12 cellular contexts compared by ENCODE assay signal in the genomic region with DNA sequence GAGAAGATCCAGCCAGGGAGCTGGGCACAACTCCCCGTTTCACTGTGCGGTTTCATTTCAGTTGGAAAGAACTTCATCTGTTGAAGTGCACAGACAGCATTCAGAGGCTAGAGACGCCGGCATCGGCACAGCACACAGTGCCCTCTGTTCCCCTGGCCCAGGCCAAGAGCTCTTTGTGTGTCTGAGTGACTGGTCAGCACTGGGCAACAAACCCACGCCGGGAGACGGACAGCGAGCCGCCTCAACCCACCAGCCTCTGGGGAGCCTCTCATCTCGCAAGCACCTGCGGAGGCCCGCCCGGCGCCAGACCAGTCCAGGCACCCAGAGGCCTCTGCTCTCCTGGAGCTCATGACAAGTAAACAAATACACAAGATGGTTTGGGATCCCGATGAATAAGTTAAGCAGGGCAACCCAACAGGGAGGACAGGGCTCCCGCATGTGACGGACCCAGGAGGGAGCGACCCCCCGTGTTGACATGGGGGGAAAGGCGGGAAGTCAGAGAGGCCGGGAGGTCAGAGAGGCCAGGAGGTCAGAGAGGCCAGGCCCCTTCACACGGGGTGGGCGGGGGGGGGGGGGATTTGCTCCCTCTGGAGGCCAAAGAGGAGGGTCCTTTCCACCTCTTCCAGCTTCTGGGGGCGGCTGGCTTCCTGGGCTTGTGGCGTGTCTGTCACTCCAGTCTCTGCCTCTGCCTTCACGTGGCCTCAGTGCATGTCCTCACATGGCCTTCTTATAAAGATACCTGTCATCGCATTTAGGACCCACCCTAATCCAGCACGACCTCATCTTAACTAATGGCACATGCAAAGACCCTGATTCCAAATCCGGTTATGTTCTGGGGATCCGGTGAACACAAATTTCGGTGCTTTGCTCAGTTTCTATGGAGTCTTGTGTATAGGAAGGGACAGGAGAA. TPM values are rescaled to one million over a fixed set of nuclear protein-coding genes. Genes with fewer than 3 reads are reported as not detected.
A peak's percentile ranks its signal among the peaks of the same experiment; 100 is the strongest.
DNase-seq lines count a peak whose midpoint lies in the region; ATAC-seq, FAIRE-seq and TF ChIP-seq lines count a peak whose summit lies in the region.
"Had no signal": no experiment of that assay in that cellular context is flagged by ENCODE, and none has a peak within 500 bp of the region (broad histone marks: within the 10 kb centered on the region; RNA-seq: fewer than 3 reads in every experiment).

No MANE protein-coding gene starts in this region.

- H2AK5ac ChIP-seq in H1 (ENCODE audit: low read depth, low read length), result no peak overlapping the region; the same call in 1 of the 2 replicates

- no peak overlapping the region for H3K14ac ChIP-seq in H1 (ENCODE audit: insufficient read length)

- no peak overlapping the region for H3K18ac ChIP-seq in H1 (ENCODE audit: extremely low read depth, low read length)

- no peak overlapping the region for H3K56ac ChIP-seq in H1 (replicated peaks; ENCODE audit: insufficient read length, low read depth, low read length)

- H3K9me3 ChIP-seq in H1 (ENCODE audit: insufficient read depth in 2 of 2, low read depth in 1 of 2, low read length in 1 of 2) (no peaks in the 10 kb centered on the region), muscle layer of colon (ENCODE audit: low read length) (no peaks in the 10 kb centered on the region)

- no peak for TF ChIP-seq CTCF in H1 (IDR thresholded peaks at IDR 0.05; ENCODE audit: control extremely low read depth in 1 of 3, insufficient read depth in 1 of 3, low read depth in 1 of 3, low read length in 3 of 3)

- H3K79me1 ChIP-seq in H1 (ENCODE audit: low read depth, low read length), result no peaks in the 10 kb centered on the region

- no peak overlapping the region for H2BK12ac ChIP-seq in H1 (ENCODE audit: low read depth, low read length)

- no peaks in the 10 kb centered on the region for H3K23me2 ChIP-seq in H1 (ENCODE audit: low read depth, low read length)

- H3K36me3 Mint-ChIP-seq in activated CD4-positive, alpha-beta T cell treated with anti-CD3 and anti-CD28 coated beads, Interleukin-2, amount 10 ng/mL, durations not matched to agents 24 days and 14 days (ENCODE audit: low read depth), result no peaks in the 10 kb centered on the region
- H3K36me3 Mint-ChIP-seq: activated CD8-positive, alpha-beta memory T cell treated with anti-CD3 and anti-CD28 coated beads, Interleukin-2, amount 10 ng/mL, durations not matched to agents 7 days and 5 days; activated naive CD4-positive, alpha-beta T cell treated with anti-CD3 and anti-CD28 coated beads, Interleukin-2, amount 10 ng/mL, durations not matched to agents 7 days and 5 days had no signal

- no peak overlapping the region for H2BK5ac ChIP-seq in H1 (ENCODE audit: low read depth, low read length)

- CTCF ChIA-PET in H1 (lab: Charles Lee; ENCODE audit: partially characterized antibody), result interaction anchor here (0.6 to 4.6 kb wide), 20 partner anchors 10 to 165 kb away, joined by 3 to 44 read pairs (median 6); no protein-coding TSS in a partner anchor

- POLR2A ChIA-PET in H1 (lab: Charles Lee; ENCODE audit: partially characterized antibody), result interaction anchor here (0.6 to 3.4 kb wide), 10 partner anchors 11 to 209 kb away, joined by 3 to 18 read pairs (median 3); a partner anchor contains a TSS

- no peak overlapping the region for H2AFZ ChIP-seq in H1 (ENCODE audit: low read length)

- TF ChIP-seq RAD21 in H1 (IDR thresholded peaks at IDR 0.05 in 1 of 2, conservative IDR thresholded peaks at IDR 0.05 in 1 of 2; ENCODE audit: low read depth in 2 of 2, low read length in 2 of 2), result no peak

- H3K4ac ChIP-seq in H1 (replicated peaks; ENCODE audit: insufficient read length, low read depth, low read length), result no peak overlapping the region

- H3K4me3 ChIP-seq in H1 (ENCODE audit: extremely low read depth in 1 of 4, insufficient read depth in 2 of 4, low read depth in 3 of 4, low read length in 4 of 4) (no peak overlapping the region), muscle layer of colon (ENCODE audit: low read depth in 1 of 2, low read length in 2 of 2) (no peak overlapping the region)
- H3K4me3 ChIP-seq: smooth muscle cell had no signal

- peaks cover 2% of the 10 kb centered on the region for H3K4me1 Mint-ChIP-seq in activated CD4-positive, alpha-beta T cell treated with anti-CD3 and anti-CD28 coated beads, Interleukin-2, amount 10 ng/mL, durations not matched to agents 24 days and 14 days
- H3K4me1 Mint-ChIP-seq: activated CD8-positive, alpha-beta memory T cell treated with anti-CD3 and anti-CD28 coated beads, Interleukin-2, amount 10 ng/mL, durations not matched to agents 7 days and 5 days; activated naive CD4-positive, alpha-beta T cell treated with anti-CD3 and anti-CD28 coated beads, Interleukin-2, amount 10 ng/mL, durations not matched to agents 7 days and 5 days had no signal

- H3K23ac ChIP-seq in H1 (ENCODE audit: insufficient read length), result no peak overlapping the region

- no peaks in the 10 kb centered on the region for H3K79me2 ChIP-seq in H1 (ENCODE audit: control insufficient read depth in 1 of 2, insufficient read depth in 2 of 2, low read length in 2 of 2)

- H3K27me3 ChIP-seq in H1 (replicated peaks in 1 of 4; ENCODE audit: control insufficient read depth in 3 of 4, extremely low read depth in 1 of 4, insufficient read depth in 3 of 4, low read length in 3 of 4) (no peaks in the 10 kb centered on the region), muscle layer of colon (ENCODE audit: control insufficient read depth in 1 of 2, insufficient read depth in 2 of 2, low read length in 2 of 2) (no peaks in the 10 kb centered on the region)

- peaks cover 2% of the 10 kb centered on the region for H3K27me3 Mint-ChIP-seq in activated CD4-positive, alpha-beta T cell treated with anti-CD3 and anti-CD28 coated beads, Interleukin-2, amount 10 ng/mL, durations not matched to agents 24 days and 14 days

- no peak for TF ChIP-seq POLR2A in H1 (IDR thresholded peaks at IDR 0.05; ENCODE audit: control extremely low read depth in 1 of 2, low read depth in 2 of 2, low read length in 2 of 2)

- no peak overlapping the region for H3K27ac ChIP-seq in H1 (ENCODE audit: low read depth, low read length)
- peak overlapping the region; percentile 66 for H3K27ac ChIP-seq in muscle layer of colon (ENCODE audit: low read depth, low read length)

- no peaks in the 10 kb centered on the region for H4K20me1 ChIP-seq in H1 (replicated peaks in 1 of 2; ENCODE audit: control insufficient read depth in 1 of 2, insufficient read depth in 2 of 2, low read length in 2 of 2)

- no peak for ATAC-seq in GM18861 (IDR thresholded peaks at IDR 0.05; ENCODE audit: unreplicated experiment)
- ATAC-seq in HG02840 (IDR thresholded peaks at IDR 0.05; ENCODE audit: low FRiP score, unreplicated experiment), result no peak
- ATAC-seq: activated CD8-positive, alpha-beta memory T cell treated with anti-CD3 and anti-CD28 coated beads, Interleukin-2, amount 10 ng/mL, durations not matched to agents 7 days and 5 days had no signal

- H3K9me3 Mint-ChIP-seq in activated CD4-positive, alpha-beta T cell treated with anti-CD3 and anti-CD28 coated beads, Interleukin-2, amount 10 ng/mL, durations not matched to agents 24 days and 14 days, result no peaks in the 10 kb centered on the region
- H3K9me3 Mint-ChIP-seq: activated naive CD4-positive, alpha-beta T cell treated with anti-CD3 and anti-CD28 coated beads, Interleukin-2, amount 10 ng/mL, durations not matched to agents 7 days and 5 days had no signal

- DNase-seq in NCI-H2171 treated with DMSO at 0.1 percent for 48 hours (lab: John Stamatoyannopoulos, UW) (peak; percentile 46), NCI-H2171 (lab: John Stamatoyannopoulos, UW) (no peak), H1 (ENCODE audit: low read depth in 1 of 2, low spot score in 2 of 2) (no peak), superior temporal gyrus (ENCODE audit: extremely low spot score) (peak; percentile 78)
- DNase-seq in activated CD4-positive, alpha-beta T cell treated with anti-CD3 and anti-CD28 coated beads, Interleukin-2, amount 10 ng/mL, durations not matched to agents 24 days and 14 days, result no peak
- DNase-seq: activated CD8-positive, alpha-beta memory T cell treated with anti-CD3 and anti-CD28 coated beads, Interleukin-2, amount 10 ng/mL, durations not matched to agents 7 days and 5 days; activated naive CD4-positive, alpha-beta T cell treated with anti-CD3 and anti-CD28 coated beads, Interleukin-2, amount 10 ng/mL, durations not matched to agents 7 days and 5 days; erythroblast had no signal

- H3K4me2 ChIP-seq in H1 (ENCODE audit: insufficient read depth in 1 of 2, low read depth in 2 of 2, low read length in 2 of 2), result no peak overlapping the region
- H3K4me2 ChIP-seq: smooth muscle cell had no signal

- no peak for FAIRE-seq in H1 (lab: Jason Lieb, UNC)

- H2BK120ac ChIP-seq in H1 (replicated peaks; ENCODE audit: low read depth, low read length), result no peak overlapping the region

- no peak for TF ChIP-seq EP300 in H1 (IDR thresholded peaks at IDR 0.05; ENCODE audit: borderline replicate concordance in 1 of 2, low read depth in 2 of 2, low read length in 2 of 2)

- H3K4me1 ChIP-seq in H1 (replicated peaks in 1 of 4; ENCODE audit: control insufficient read depth in 3 of 4, insufficient read depth in 4 of 4, low read length in 3 of 4), result no peaks in the 10 kb centered on the region
- peaks cover 22% of the 10 kb centered on the region for H3K4me1 ChIP-seq in muscle layer of colon (ENCODE audit: insufficient read depth, low read length)

- H3K4me3 Mint-ChIP-seq in activated CD4-positive, alpha-beta T cell treated with anti-CD3 and anti-CD28 coated beads, Interleukin-2, amount 10 ng/mL, durations not matched to agents 24 days and 14 days, result no peak overlapping the region
- H3K4me3 Mint-ChIP-seq: activated CD8-positive, alpha-beta memory T cell treated with anti-CD3 and anti-CD28 coated beads, Interleukin-2, amount 10 ng/mL, durations not matched to agents 7 days and 5 days; activated naive CD4-positive, alpha-beta T cell treated with anti-CD3 and anti-CD28 coated beads, Interleukin-2, amount 10 ng/mL, durations not matched to agents 7 days and 5 days had no signal

- H3K9ac ChIP-seq in H1 (replicated peaks in 1 of 4; ENCODE audit: extremely low read depth in 1 of 4, low read depth in 3 of 4, low read length in 3 of 4) (no peak overlapping the region), muscle layer of colon (ENCODE audit: low read length) (no peak overlapping the region)

- H4K5ac ChIP-seq in H1 (ENCODE audit: insufficient read length, low read depth, low read length), result no peak overlapping the region

- WGBS in H1 (ENCODE audit: extremely low coverage in 1 of 2, insufficient coverage in 1 of 2, insufficient read length in 1 of 2, insufficient replicate concordance in 2 of 2, low coverage in 1 of 2, low lambda C conversion rate in 2 of 2, missing lambda C conversion rate in 1 of 2), 2 experiments, result 83% methylated on average over 25 of the region's 32 CpGs; no CpG with 5 or more reads in 1 of the 2 experiments

- intact Hi-C loops in activated CD4-positive, alpha-beta T cell treated with anti-CD3 and anti-CD28 coated beads, Interleukin-2, amount 10 ng/mL, durations not matched to agents 24 days and 14 days (cut with micrococcal nuclease), result no loop called here

- H4K91ac ChIP-seq in H1 (replicated peaks; ENCODE audit: insufficient read length, low read length), result no peak overlapping the region

- no peaks in the 10 kb centered on the region for H3K36me3 ChIP-seq in H1 (ENCODE audit: control insufficient read depth in 2 of 4, insufficient read depth in 4 of 4, low read length in 3 of 4)
- no peaks in the 10 kb centered on the region for H3K36me3 ChIP-seq in muscle layer of colon (ENCODE audit: insufficient read depth, low read length)

- no peak overlapping the region for H3K27ac Mint-ChIP-seq in activated CD4-positive, alpha-beta T cell treated with anti-CD3 and anti-CD28 coated beads, Interleukin-2, amount 10 ng/mL, durations not matched to agents 24 days and 14 days
- H3K27ac Mint-ChIP-seq: activated CD8-positive, alpha-beta memory T cell treated with anti-CD3 and anti-CD28 coated beads, Interleukin-2, amount 10 ng/mL, durations not matched to agents 7 days and 5 days; activated naive CD4-positive, alpha-beta T cell treated with anti-CD3 and anti-CD28 coated beads, Interleukin-2, amount 10 ng/mL, durations not matched to agents 7 days and 5 days had no signal

- H2BK20ac ChIP-seq in H1 (ENCODE audit: low read length), result no peak overlapping the region

- H2BK15ac ChIP-seq in H1 (ENCODE audit: low read length), result no peak overlapping the region

- peak overlapping the region; percentile 68; the same call in 1 of the 2 replicates for H4K8ac ChIP-seq in H1 (ENCODE audit: extremely low read depth, insufficient read depth, low read length)

RNA-seq across cellular contexts. Expression of a gene that starts 25.8 kb away (rescaled TPM):
- 55.6 and 63.9 TPM in 2 replicates for total RNA-seq in H1 (2021; fragmentation: NEBNext Ultra II Directional; extraction: Animal tissue kit (Norgen Biotek cat#: 25700))
- polyA plus RNA-seq in H1 (2011; rRNA removed), result 23.7 and 39.0 TPM in 2 replicates
- polyA plus RNA-seq in H1 (2011; cell fraction: cytosol; rRNA removed), result 37.2 TPM
- 86.9 TPM for polyA plus RNA-seq in H1 (2011; cell fraction: nucleus; rRNA removed)
- polyA plus RNA-seq in H1 (2012, experiment 1 of 2), result 36.8 to 50.9 TPM (median 49.8 TPM) in 4 replicates
- polyA plus RNA-seq in H1 (2012, experiment 2 of 2), result 28.4 TPM
- 29.3 TPM for polyA plus RNA-seq in H1 (2013, experiment 1 of 2)
- 27.4 TPM for polyA plus RNA-seq in H1 (2013, experiment 2 of 2)
- 26.5 and 30.9 TPM in 2 replicates for polyA minus RNA-seq in H1 (2011; rRNA and poly(A)+ RNA removed)
- 18.6 TPM for polyA minus RNA-seq in H1 (2011; cell fraction: cytosol; rRNA and poly(A)+ RNA removed)
- 57.3 TPM for polyA minus RNA-seq in H1 (2011; cell fraction: nucleus; rRNA and poly(A)+ RNA removed)
- total RNA-seq in activated CD4-positive, alpha-beta T cell treated with anti-CD3 and anti-CD28 coated beads, Interleukin-2, amount 10 ng/mL, durations not matched to agents 24 days and 14 days, result 76.1 and 91.0 TPM in 2 replicates

Comparison
In these comparisons a context has a peak if more than half of its experiments do, and no peak if none do; other contexts are left out.
1. DNase-seq: peak in NCI-H2171 treated with DMSO at 0.1 percent for 48 hours (single experiment) and superior temporal gyrus (single experiment); none in NCI-H2171 (single experiment), H1 (0 of 2) and activated CD4-positive, alpha-beta T cell treated with anti-CD3 and anti-CD28 coated beads, Interleukin-2, amount 10 ng/mL, durations not matched to agents 24 days and 14 days (single experiment).